18 cellular contexts compared by ENCODE assay signal in genomic region chrX:80021611-80022010, GRCh38. TPM values are rescaled to one million over a fixed set of nuclear protein-coding genes. Genes with fewer than 3 reads are reported as not detected.
"Had no signal": no experiment of that assay in that cellular context is flagged by ENCODE, and none has a peak within 500 bp of the region (broad histone marks: within the 10 kb centered on the region; RNA-seq: fewer than 3 reads in every experiment).

No MANE protein-coding gene starts in this region.

- H3K4me1 ChIP-seq: colonic mucosa, gastrocnemius medialis, heart right ventricle, transverse colon had no signal

- H3K27me3 ChIP-seq: colonic mucosa, gastrocnemius medialis, transverse colon had no signal

- DNase-seq: activated CD4-positive, alpha-beta memory T cell treated with anti-CD3 and anti-CD28 coated beads, Interleukin-2, amount 10 ng/mL, durations not matched to agents 7 days and 5 days; activated CD4-positive, alpha-beta T cell treated with anti-CD3 and anti-CD28 coated beads for 36 hours; colonic mucosa; effector CD8-positive, alpha-beta T cell; gastrocnemius medialis; heart right ventricle; kidney glomerular epithelial cell; small intestine; T1000; transverse colon had no signal

- H3K27ac ChIP-seq: colonic mucosa, gastrocnemius medialis, heart right ventricle, transverse colon, VCaP had no signal

- H3K4me3 ChIP-seq: colonic mucosa, gastrocnemius medialis, transverse colon had no signal

- ATAC-seq: activated CD4-positive, alpha-beta T cell treated with anti-CD3 and anti-CD28 coated beads for 36 hours; gastrocnemius medialis; right cardiac atrium had no signal

- H3K36me3 ChIP-seq: colonic mucosa, gastrocnemius medialis, heart right ventricle, transverse colon had no signal

- H3K9me3 ChIP-seq: colonic mucosa, gastrocnemius medialis, heart right ventricle, transverse colon had no signal

RNA-seq across cellular contexts. Expression of gene TBX22, which starts 7.1 kb away (rescaled TPM):
- total RNA-seq: activated CD4-positive, alpha-beta memory T cell treated with anti-CD3 and anti-CD28 coated beads, Interleukin-2, amount 10 ng/mL, durations not matched to agents 7 days and 5 days; activated CD4-positive, alpha-beta T cell treated with anti-CD3 and anti-CD28 coated beads for 36 hours; aorta; colonic mucosa; fibroblast of lung; gastrocnemius medialis; heart right ventricle; lower leg skin; mesothelial cell of epicardium; myocyte; posterior vena cava; transverse colon had no signal
